In the genomic region with DNA sequence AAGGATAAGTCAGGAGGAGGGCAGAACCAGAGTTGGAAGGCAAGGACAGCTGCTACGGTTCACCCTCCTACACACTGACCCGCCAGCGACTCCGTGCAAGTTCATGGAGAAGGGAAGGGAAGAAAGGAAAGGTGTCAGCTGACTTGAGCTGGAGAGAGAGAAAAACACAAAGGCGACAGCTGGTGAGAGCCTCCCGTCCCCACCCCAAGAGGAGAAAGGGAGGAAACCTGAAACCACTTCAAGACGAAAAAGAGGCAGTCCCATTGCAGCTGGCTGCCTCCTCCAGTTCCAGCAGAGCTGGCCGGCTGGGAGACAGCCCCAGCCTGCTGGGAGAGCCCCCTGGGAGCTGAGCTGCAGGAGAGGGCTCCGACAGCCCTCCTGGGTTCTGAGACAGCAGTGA, we compare ENCODE assay signal across 1 cellular context.
TF ChIP-seq lines count a peak whose summit lies in the region.

No MANE protein-coding gene starts in this region.

TF ChIP-seq in HEK293, 187 proteins besides CTCF, POLR2A, EP300 and RAD21 (continued from another document and continues in another):
- TF ChIP-seq PRDM10 (tag by site-specific recombination; IDR thresholded peaks at IDR 0.05) (peak; percentile 76), ZFP41 (tag by site-specific recombination; IDR thresholded peaks at IDR 0.05; ENCODE audit: borderline replicate concordance) (no peak), ZNF404 (tag by site-specific recombination; IDR thresholded peaks at IDR 0.05) (no peak), HOXC10 (CRISPR knock-in tag; IDR thresholded peaks at IDR 0.05) (no peak), BCL6B (tag by site-specific recombination; IDR thresholded peaks at IDR 0.05) (no peak), SP3 (tag by site-specific recombination; IDR thresholded peaks at IDR 0.05) (no peak), ZNF596 (tag by site-specific recombination; IDR thresholded peaks at IDR 0.05) (peak; percentile 82), KLF7 (tag by site-specific recombination; IDR thresholded peaks at IDR 0.05; ENCODE audit: borderline replicate concordance) (0 out of 2 replicates have a peak, but pooled peaks have one; percentile 23), ZNF654 (tag by site-specific recombination; IDR thresholded peaks at IDR 0.05; ENCODE audit: low read depth) (no peak), ZNF112 (tag by site-specific recombination; IDR thresholded peaks at IDR 0.05) (no peak), ZNF175 (tag by site-specific recombination; IDR thresholded peaks at IDR 0.05) (no peak), ZBTB20 (tag by site-specific recombination; IDR thresholded peaks at IDR 0.05) (no peak), TRIM28 (IDR thresholded peaks at IDR 0.05; ENCODE audit: borderline replicate concordance, low read length) (peak; percentile 92; the same call in 1 of the 2 replicates), YY1 (tag by site-specific recombination; IDR thresholded peaks at IDR 0.05) (no peak), ZFP37 (tag by site-specific recombination; IDR thresholded peaks at IDR 0.05) (no peak), ZNF768 (tag by site-specific recombination; IDR thresholded peaks at IDR 0.05) (no peak), OVOL3 (tag by site-specific recombination; IDR thresholded peaks at IDR 0.05) (no peak), ZNF639 (tag by site-specific recombination; IDR thresholded peaks at IDR 0.05) (no peak), ZIC2 (tag by site-specific recombination; IDR thresholded peaks at IDR 0.05) (peak; percentile 96), ZBTB8A (tag by site-specific recombination; IDR thresholded peaks at IDR 0.05) (0 out of 2 replicates have a peak, but pooled peaks have one; percentile 29), ZNF707 (tag by site-specific recombination; IDR thresholded peaks at IDR 0.05) (no peak), ZBTB7A (tag by site-specific recombination; IDR thresholded peaks at IDR 0.05; ENCODE audit: low read depth) (no peak), ZNF24 (tag by site-specific recombination; IDR thresholded peaks at IDR 0.05) (peak; percentile 85; the same call in 1 of the 2 replicates), KLF9 (tag by site-specific recombination; IDR thresholded peaks at IDR 0.05; ENCODE audit: low read depth) (no peak), BCL11B (tag by site-specific recombination; IDR thresholded peaks at IDR 0.05; ENCODE audit: low read depth) (no peak), ZNF133 (tag by site-specific recombination; IDR thresholded peaks at IDR 0.05) (no peak), ZNF580 (tag by site-specific recombination; IDR thresholded peaks at IDR 0.05) (no peak), RBAK (tag by site-specific recombination; IDR thresholded peaks at IDR 0.05) (no peak)
- TF ChIP-seq, protein P1, sequence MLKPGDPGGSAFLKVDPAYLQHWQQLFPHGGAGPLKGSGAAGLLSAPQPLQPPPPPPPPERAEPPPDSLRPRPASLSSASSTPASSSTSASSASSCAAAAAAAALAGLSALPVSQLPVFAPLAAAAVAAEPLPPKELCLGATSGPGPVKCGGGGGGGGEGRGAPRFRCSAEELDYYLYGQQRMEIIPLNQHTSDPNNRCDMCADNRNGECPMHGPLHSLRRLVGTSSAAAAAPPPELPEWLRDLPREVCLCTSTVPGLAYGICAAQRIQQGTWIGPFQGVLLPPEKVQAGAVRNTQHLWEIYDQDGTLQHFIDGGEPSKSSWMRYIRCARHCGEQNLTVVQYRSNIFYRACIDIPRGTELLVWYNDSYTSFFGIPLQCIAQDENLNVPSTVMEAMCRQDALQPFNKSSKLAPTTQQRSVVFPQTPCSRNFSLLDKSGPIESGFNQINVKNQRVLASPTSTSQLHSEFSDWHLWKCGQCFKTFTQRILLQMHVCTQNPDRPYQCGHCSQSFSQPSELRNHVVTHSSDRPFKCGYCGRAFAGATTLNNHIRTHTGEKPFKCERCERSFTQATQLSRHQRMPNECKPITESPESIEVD (tag by site-specific recombination; IDR thresholded peaks at IDR 0.05) = peak; percentile 85
- TF ChIP-seq, protein P2, sequence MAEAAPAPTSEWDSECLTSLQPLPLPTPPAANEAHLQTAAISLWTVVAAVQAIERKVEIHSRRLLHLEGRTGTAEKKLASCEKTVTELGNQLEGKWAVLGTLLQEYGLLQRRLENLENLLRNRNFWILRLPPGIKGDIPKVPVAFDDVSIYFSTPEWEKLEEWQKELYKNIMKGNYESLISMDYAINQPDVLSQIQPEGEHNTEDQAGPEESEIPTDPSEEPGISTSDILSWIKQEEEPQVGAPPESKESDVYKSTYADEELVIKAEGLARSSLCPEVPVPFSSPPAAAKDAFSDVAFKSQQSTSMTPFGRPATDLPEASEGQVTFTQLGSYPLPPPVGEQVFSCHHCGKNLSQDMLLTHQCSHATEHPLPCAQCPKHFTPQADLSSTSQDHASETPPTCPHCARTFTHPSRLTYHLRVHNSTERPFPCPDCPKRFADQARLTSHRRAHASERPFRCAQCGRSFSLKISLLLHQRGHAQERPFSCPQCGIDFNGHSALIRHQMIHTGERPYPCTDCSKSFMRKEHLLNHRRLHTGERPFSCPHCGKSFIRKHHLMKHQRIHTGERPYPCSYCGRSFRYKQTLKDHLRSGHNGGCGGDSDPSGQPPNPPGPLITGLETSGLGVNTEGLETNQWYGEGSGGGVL (tag by site-specific recombination; IDR thresholded peaks at IDR 0.05) = 0 out of 2 replicates have a peak, but pooled peaks have one; percentile 44
- TF ChIP-seq, protein P3, sequence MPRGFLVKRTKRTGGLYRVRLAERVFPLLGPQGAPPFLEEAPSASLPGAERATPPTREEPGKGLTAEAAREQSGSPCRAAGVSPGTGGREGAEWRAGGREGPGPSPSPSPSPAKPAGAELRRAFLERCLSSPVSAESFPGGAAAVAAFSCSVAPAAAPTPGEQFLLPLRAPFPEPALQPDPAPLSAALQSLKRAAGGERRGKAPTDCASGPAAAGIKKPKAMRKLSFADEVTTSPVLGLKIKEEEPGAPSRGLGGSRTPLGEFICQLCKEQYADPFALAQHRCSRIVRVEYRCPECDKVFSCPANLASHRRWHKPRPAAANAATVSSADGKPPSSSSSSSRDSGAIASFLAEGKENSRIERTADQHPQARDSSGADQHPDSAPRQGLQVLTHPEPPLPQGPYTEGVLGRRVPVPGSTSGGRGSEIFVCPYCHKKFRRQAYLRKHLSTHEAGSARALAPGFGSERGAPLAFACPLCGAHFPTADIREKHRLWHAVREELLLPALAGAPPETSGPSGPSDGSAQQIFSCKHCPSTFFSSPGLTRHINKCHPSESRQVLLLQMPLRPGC (tag by site-specific recombination; IDR thresholded peaks at IDR 0.05) = no peak
- TF ChIP-seq, protein P4, sequence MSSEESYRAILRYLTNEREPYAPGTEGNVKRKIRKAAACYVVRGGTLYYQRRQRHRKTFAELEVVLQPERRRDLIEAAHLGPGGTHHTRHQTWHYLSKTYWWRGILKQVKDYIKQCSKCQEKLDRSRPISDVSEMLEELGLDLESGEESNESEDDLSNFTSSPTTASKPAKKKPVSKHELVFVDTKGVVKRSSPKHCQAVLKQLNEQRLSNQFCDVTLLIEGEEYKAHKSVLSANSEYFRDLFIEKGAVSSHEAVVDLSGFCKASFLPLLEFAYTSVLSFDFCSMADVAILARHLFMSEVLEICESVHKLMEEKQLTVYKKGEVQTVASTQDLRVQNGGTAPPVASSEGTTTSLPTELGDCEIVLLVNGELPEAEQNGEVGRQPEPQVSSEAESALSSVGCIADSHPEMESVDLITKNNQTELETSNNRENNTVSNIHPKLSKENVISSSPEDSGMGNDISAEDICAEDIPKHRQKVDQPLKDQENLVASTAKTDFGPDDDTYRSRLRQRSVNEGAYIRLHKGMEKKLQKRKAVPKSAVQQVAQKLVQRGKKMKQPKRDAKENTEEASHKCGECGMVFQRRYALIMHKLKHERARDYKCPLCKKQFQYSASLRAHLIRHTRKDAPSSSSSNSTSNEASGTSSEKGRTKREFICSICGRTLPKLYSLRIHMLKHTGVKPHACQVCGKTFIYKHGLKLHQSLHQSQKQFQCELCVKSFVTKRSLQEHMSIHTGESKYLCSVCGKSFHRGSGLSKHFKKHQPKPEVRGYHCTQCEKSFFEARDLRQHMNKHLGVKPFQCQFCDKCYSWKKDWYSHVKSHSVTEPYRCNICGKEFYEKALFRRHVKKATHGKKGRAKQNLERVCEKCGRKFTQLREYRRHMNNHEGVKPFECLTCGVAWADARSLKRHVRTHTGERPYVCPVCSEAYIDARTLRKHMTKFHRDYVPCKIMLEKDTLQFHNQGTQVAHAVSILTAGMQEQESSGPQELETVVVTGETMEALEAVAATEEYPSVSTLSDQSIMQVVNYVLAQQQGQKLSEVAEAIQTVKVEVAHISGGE (tag by site-specific recombination; conservative IDR thresholded peaks at IDR 0.05; ENCODE audit: low read depth) = no peak
- TF ChIP-seq, protein P5, sequence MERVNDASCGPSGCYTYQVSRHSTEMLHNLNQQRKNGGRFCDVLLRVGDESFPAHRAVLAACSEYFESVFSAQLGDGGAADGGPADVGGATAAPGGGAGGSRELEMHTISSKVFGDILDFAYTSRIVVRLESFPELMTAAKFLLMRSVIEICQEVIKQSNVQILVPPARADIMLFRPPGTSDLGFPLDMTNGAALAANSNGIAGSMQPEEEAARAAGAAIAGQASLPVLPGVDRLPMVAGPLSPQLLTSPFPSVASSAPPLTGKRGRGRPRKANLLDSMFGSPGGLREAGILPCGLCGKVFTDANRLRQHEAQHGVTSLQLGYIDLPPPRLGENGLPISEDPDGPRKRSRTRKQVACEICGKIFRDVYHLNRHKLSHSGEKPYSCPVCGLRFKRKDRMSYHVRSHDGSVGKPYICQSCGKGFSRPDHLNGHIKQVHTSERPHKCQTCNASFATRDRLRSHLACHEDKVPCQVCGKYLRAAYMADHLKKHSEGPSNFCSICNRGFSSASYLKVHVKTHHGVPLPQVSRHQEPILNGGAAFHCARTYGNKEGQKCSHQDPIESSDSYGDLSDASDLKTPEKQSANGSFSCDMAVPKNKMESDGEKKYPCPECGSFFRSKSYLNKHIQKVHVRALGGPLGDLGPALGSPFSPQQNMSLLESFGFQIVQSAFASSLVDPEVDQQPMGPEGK (tag by site-specific recombination; IDR thresholded peaks at IDR 0.05) = peak; percentile 90
- TF ChIP-seq, protein P6, sequence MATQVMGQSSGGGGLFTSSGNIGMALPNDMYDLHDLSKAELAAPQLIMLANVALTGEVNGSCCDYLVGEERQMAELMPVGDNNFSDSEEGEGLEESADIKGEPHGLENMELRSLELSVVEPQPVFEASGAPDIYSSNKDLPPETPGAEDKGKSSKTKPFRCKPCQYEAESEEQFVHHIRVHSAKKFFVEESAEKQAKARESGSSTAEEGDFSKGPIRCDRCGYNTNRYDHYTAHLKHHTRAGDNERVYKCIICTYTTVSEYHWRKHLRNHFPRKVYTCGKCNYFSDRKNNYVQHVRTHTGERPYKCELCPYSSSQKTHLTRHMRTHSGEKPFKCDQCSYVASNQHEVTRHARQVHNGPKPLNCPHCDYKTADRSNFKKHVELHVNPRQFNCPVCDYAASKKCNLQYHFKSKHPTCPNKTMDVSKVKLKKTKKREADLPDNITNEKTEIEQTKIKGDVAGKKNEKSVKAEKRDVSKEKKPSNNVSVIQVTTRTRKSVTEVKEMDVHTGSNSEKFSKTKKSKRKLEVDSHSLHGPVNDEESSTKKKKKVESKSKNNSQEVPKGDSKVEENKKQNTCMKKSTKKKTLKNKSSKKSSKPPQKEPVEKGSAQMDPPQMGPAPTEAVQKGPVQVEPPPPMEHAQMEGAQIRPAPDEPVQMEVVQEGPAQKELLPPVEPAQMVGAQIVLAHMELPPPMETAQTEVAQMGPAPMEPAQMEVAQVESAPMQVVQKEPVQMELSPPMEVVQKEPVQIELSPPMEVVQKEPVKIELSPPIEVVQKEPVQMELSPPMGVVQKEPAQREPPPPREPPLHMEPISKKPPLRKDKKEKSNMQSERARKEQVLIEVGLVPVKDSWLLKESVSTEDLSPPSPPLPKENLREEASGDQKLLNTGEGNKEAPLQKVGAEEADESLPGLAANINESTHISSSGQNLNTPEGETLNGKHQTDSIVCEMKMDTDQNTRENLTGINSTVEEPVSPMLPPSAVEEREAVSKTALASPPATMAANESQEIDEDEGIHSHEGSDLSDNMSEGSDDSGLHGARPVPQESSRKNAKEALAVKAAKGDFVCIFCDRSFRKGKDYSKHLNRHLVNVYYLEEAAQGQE (tag by site-specific recombination; IDR thresholded peaks at IDR 0.05) = no peak
